Comparison of ENCODE assay signal across 2 cellular contexts in genomic region chr12:88083634-88084033, GRCh38.
TF ChIP-seq lines count a peak whose summit lies in the region.

No MANE protein-coding gene starts in this region.

TF ChIP-seq in liver, 16 proteins besides CTCF, POLR2A, EP300 and RAD21:
- TF ChIP-seq SP1 (IDR thresholded peaks at IDR 0.05) (peak; percentile 83), GABPA (IDR thresholded peaks at IDR 0.05 in 1 of 2, conservative IDR thresholded peaks at IDR 0.05 in 1 of 2) (no peak), JUND (IDR thresholded peaks at IDR 0.05) (no peak), NR2F2 (IDR thresholded peaks at IDR 0.05) (no peak), ZBTB33 (IDR thresholded peaks at IDR 0.05) (no peak), EGR1 (IDR thresholded peaks at IDR 0.05; ENCODE audit: low read depth in 2 of 2) (no peak), ATF3 (IDR thresholded peaks at IDR 0.05) (peak; percentile 43), TAF1 (conservative IDR thresholded peaks at IDR 0.05) (no peak), FOXA2 (IDR thresholded peaks at IDR 0.05) (no peak), RXRA (IDR thresholded peaks at IDR 0.05) (peak in 1 of 2 donors; percentile 28), MAX (IDR thresholded peaks at IDR 0.05) (no peak), YY1 (IDR thresholded peaks at IDR 0.05) (peak; percentile 38), HNF4G (IDR thresholded peaks at IDR 0.05) (peak; percentile 52), REST (IDR thresholded peaks at IDR 0.05) (no peak), FOXA1 (IDR thresholded peaks at IDR 0.05) (no peak), HNF4A (conservative IDR thresholded peaks at IDR 0.05) (peak; percentile 72 to 85)

TF ChIP-seq in HepG2, 621 proteins besides CTCF, POLR2A, EP300 and RAD21:
- no peak for TF ChIP-seq MTERF4 (CRISPR knock-in tag; IDR thresholded peaks at IDR 0.05)
- no peak for TF ChIP-seq KDM5A (IDR thresholded peaks at IDR 0.05; ENCODE audit: borderline replicate concordance, low read length)
- TF ChIP-seq ZNF280D (CRISPR knock-in tag; IDR thresholded peaks at IDR 0.05) = no peak
TF ChIP-seq in HepG2: peak in this region for 0.
